In genomic region chr3:112395166-112395894, GRCh38 we compare ENCODE assay signal across 16 cellular contexts.
DNase-seq lines count a peak whose midpoint lies in the region; ATAC-seq, FAIRE-seq and TF ChIP-seq lines count a peak whose summit lies in the region.
"Had no signal": no experiment of that assay in that cellular context is flagged by ENCODE, and none has a peak within 500 bp of the region (broad histone marks: within the 10 kb centered on the region; RNA-seq: fewer than 3 reads in every experiment).

No MANE protein-coding gene starts in this region.

- DNase-seq in GM12891 (ENCODE audit: insufficient read length, low spot score) (no peak), activated B cell treated with CpG ODN at 0.5 μM for 24 hours (no peak), stomach (no peak), omental fat pad (ENCODE audit: low spot score) (no peak), ecto neural progenitor cell (ENCODE audit: low spot score) (no peak), DMS153 (lab: John Stamatoyannopoulos, UW) (no peak)
- DNase-seq: activated gamma-delta T cell; CD8-positive, alpha-beta T cell; NCI-H1105 treated with DMSO at 0.1 percent for 48 hours; PC-3; stimulated activated CD4-positive, alpha-beta T cell treated with anti-CD3 and anti-CD28 coated beads, Interleukin-15, amount 100 ng/mL, for 24 hours; substantia nigra had no signal

- POLR2A ChIA-PET in activated B cell treated with CpG ODN at 0.5 μM for 24 hours (lab: Charles Lee) = interaction anchor here (0.5 to 1.8 kb wide), 4 partner anchors 10 to 103 kb away, joined by 3 to 6 read pairs (median 5); no protein-coding TSS in a partner anchor

- intact Hi-C loops in activated B cell treated with CpG ODN at 0.5 μM for 24 hours (cut with micrococcal nuclease) (loop anchor here (1.0 kb wide), 1 partner anchor 8 kb away; no protein-coding TSS in a partner anchor), stomach (cut with DNase I; ENCODE audit: low total_unique reads) (no loop called here)

- H3K4me1 Mint-ChIP-seq in activated B cell treated with CpG ODN at 0.5 μM for 24 hours = peaks cover 50% of the 10 kb centered on the region

- WGBS in gastroesophageal sphincter (ENCODE audit: low coverage in 1 of 2), 2 donors = 7 to 32% methylated on average over 4 to 5 of the region's 5 CpGs
- 36 to 58% (median 53%) methylated on average over 5 of the region's 5 CpGs for WGBS in stomach, 5 donors

- FAIRE-seq in GM12891 (lab: Jason Lieb, UNC) = peak; percentile 5
- FAIRE-seq: islet of Langerhans had no signal

- no peak overlapping the region for H3K4me3 Mint-ChIP-seq in activated B cell treated with CpG ODN at 0.5 μM for 24 hours
- H3K4me3 Mint-ChIP-seq: CD8-positive, alpha-beta T cell had no signal

- ATAC-seq in activated B cell treated with CpG ODN at 0.5 μM for 24 hours (ENCODE audit: low read depth) (no peak), gastroesophageal sphincter (no peak), omental fat pad (ENCODE audit: low FRiP score) (no peak)
- ATAC-seq: CD8-positive, alpha-beta T cell; PC-3; SK-N-SH treated with all-trans-retinoic acid at 6 μM for 48 hours had no signal

- TF ChIP-seq CTCF in activated B cell treated with CpG ODN at 0.5 μM for 24 hours (IDR thresholded peaks at IDR 0.05) (no peak), gastroesophageal sphincter (IDR thresholded peaks at IDR 0.05) (no peak), stomach (IDR thresholded peaks at IDR 0.05) (no peak), omental fat pad (IDR thresholded peaks at IDR 0.05) (no peak)

- H3K4me1 ChIP-seq in gastroesophageal sphincter (peaks cover 3 to 37% (median 10%) of the 10 kb centered on the region in 3 donors), stomach (peaks cover 6 to 32% (median 16%) of the 10 kb centered on the region in 4 donors)
- H3K4me1 ChIP-seq: prostate gland had no signal

- H3K27me3 ChIP-seq in gastroesophageal sphincter (no peaks in the 10 kb centered on the region), stomach (no peaks in the 10 kb centered on the region)

- H3K27me3 Mint-ChIP-seq in activated B cell treated with CpG ODN at 0.5 μM for 24 hours = no peaks in the 10 kb centered on the region

- H3K4me3 ChIP-seq in gastroesophageal sphincter (no peak overlapping the region), stomach (no peak overlapping the region)
- H3K4me3 ChIP-seq: prostate gland had no signal

- peaks cover 7% of the 10 kb centered on the region for H3K9me3 Mint-ChIP-seq in activated B cell treated with CpG ODN at 0.5 μM for 24 hours

- CTCF ChIA-PET in activated B cell treated with CpG ODN at 0.5 μM for 24 hours (lab: Charles Lee) = no interaction called here

- H3K36me3 ChIP-seq in gastroesophageal sphincter (no peaks in the 10 kb centered on the region), stomach (no peaks in the 10 kb centered on the region)
- H3K36me3 ChIP-seq: prostate gland had no signal

- TF ChIP-seq EP300 in gastroesophageal sphincter (IDR thresholded peaks at IDR 0.05) = no peak
- no peak for TF ChIP-seq EP300 in stomach (IDR thresholded peaks at IDR 0.05)

- H3K27ac ChIP-seq in gastroesophageal sphincter = peak overlapping the region in 3 of 4 donors; percentile 64 to 84 (median 80)
- H3K27ac ChIP-seq in stomach = peak overlapping the region in 3 of 5 donors; percentile 35 to 47 (median 43)
- H3K27ac ChIP-seq: prostate gland had no signal

- no peaks in the 10 kb centered on the region for H3K36me3 Mint-ChIP-seq in activated B cell treated with CpG ODN at 0.5 μM for 24 hours (ENCODE audit: low read depth)
- H3K36me3 Mint-ChIP-seq: CD8-positive, alpha-beta T cell had no signal

- H3K9me3 ChIP-seq in gastroesophageal sphincter = no peaks in the 10 kb centered on the region
- no peaks in the 10 kb centered on the region for H3K9me3 ChIP-seq in stomach
- H3K9me3 ChIP-seq: prostate gland had no signal

- H3K27ac Mint-ChIP-seq in activated B cell treated with CpG ODN at 0.5 μM for 24 hours = peak overlapping the region; percentile 20
- H3K27ac Mint-ChIP-seq: CD8-positive, alpha-beta T cell had no signal

- TF ChIP-seq POLR2A in GM12891 (IDR thresholded peaks at IDR 0.05; ENCODE audit: low read depth, low read length) (no peak), gastroesophageal sphincter (IDR thresholded peaks at IDR 0.05) (no peak), stomach (IDR thresholded peaks at IDR 0.05) (no peak)

TF ChIP-seq in GM12891, 5 proteins besides CTCF, POLR2A, EP300 and RAD21:
- TF ChIP-seq SPI1 (IDR thresholded peaks at IDR 0.05; ENCODE audit: low read depth, low read length) (no peak), TAF1 (IDR thresholded peaks at IDR 0.05; ENCODE audit: low read depth, low read length) (no peak), POLR2AphosphoS5 (IDR thresholded peaks at IDR 0.05; ENCODE audit: low read depth, low read length) (no peak), POU2F2 (IDR thresholded peaks at IDR 0.05; ENCODE audit: low read depth, low read length) (no peak), PAX5 (IDR thresholded peaks at IDR 0.05; ENCODE audit: insufficient read depth, low read length, severe bottlenecking) (no peak)
